1 cellular context compared by ENCODE assay signal in genomic region chr1:22021061-22021460, GRCh38.
TF ChIP-seq lines count a peak whose summit lies in the region.

No MANE protein-coding gene starts in this region.

TF ChIP-seq in K562, 482 proteins besides CTCF, POLR2A, EP300 and RAD21:
- 0 out of 2 replicates have a peak, but pooled peaks have one; percentile 12 for TF ChIP-seq NCOR1 (IDR thresholded peaks at IDR 0.05)
- no peak for TF ChIP-seq ZNF3 (CRISPR knock-in tag; IDR thresholded peaks at IDR 0.05)
- peak; percentile 38 for TF ChIP-seq CBFA2T2 (conservative IDR thresholded peaks at IDR 0.05)
- no peak for TF ChIP-seq DPF2 (IDR thresholded peaks at IDR 0.05)
- TF ChIP-seq TCF3 (CRISPR knock-in tag; IDR thresholded peaks at IDR 0.05): peak; percentile 42
- TF ChIP-seq TEAD4 (IDR thresholded peaks at IDR 0.05; ENCODE audit: low read length): 0 out of 2 replicates have a peak, but pooled peaks have one; percentile 30
- TF ChIP-seq TEAD4 (CRISPR knock-in tag; IDR thresholded peaks at IDR 0.05; ENCODE audit: borderline replicate concordance): no peak
- no peak for TF ChIP-seq ZNF140 (CRISPR knock-in tag; IDR thresholded peaks at IDR 0.05)
- TF ChIP-seq ZNF583 (CRISPR knock-in tag; IDR thresholded peaks at IDR 0.05): no peak
- no peak for TF ChIP-seq SMAD1 (IDR thresholded peaks at IDR 0.05; ENCODE audit: low read depth, low read length, partially characterized antibody)
- TF ChIP-seq RREB1 (CRISPR knock-in tag; IDR thresholded peaks at IDR 0.05): no peak
- no peak for TF ChIP-seq KHSRP (IDR thresholded peaks at IDR 0.05)
- peak; percentile 31; the same call in 1 of the 2 replicates for TF ChIP-seq MEF2A (IDR thresholded peaks at IDR 0.05; ENCODE audit: control insufficient read depth, low read depth, low read length)
- no peak for TF ChIP-seq CHCHD3 (CRISPR knock-in tag; IDR thresholded peaks at IDR 0.05)
- no peak for TF ChIP-seq FOXP1 (CRISPR knock-in tag; IDR thresholded peaks at IDR 0.05)
- TF ChIP-seq ZBTB1 (CRISPR knock-in tag; IDR thresholded peaks at IDR 0.05; ENCODE audit: borderline replicate concordance, low read depth): no peak
- peak; percentile 87 for TF ChIP-seq KDM1A (IDR thresholded peaks at IDR 0.05)
- no peak for TF ChIP-seq GATA2 (CRISPR knock-in tag; IDR thresholded peaks at IDR 0.05)
- TF ChIP-seq KLF16 (IDR thresholded peaks at IDR 0.05): peak; percentile 14; the same call in 1 of the 2 replicates
- TF ChIP-seq DLX4 (CRISPR knock-in tag; IDR thresholded peaks at IDR 0.05): no peak
- TF ChIP-seq, protein P1, sequence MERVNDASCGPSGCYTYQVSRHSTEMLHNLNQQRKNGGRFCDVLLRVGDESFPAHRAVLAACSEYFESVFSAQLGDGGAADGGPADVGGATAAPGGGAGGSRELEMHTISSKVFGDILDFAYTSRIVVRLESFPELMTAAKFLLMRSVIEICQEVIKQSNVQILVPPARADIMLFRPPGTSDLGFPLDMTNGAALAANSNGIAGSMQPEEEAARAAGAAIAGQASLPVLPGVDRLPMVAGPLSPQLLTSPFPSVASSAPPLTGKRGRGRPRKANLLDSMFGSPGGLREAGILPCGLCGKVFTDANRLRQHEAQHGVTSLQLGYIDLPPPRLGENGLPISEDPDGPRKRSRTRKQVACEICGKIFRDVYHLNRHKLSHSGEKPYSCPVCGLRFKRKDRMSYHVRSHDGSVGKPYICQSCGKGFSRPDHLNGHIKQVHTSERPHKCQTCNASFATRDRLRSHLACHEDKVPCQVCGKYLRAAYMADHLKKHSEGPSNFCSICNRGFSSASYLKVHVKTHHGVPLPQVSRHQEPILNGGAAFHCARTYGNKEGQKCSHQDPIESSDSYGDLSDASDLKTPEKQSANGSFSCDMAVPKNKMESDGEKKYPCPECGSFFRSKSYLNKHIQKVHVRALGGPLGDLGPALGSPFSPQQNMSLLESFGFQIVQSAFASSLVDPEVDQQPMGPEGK (CRISPR knock-in tag; IDR thresholded peaks at IDR 0.05; ENCODE audit: borderline replicate concordance): no peak
- no peak for TF ChIP-seq HNRNPUL1 (IDR thresholded peaks at IDR 0.05; ENCODE audit: low read length)
- TF ChIP-seq NFATC3 (IDR thresholded peaks at IDR 0.05): no peak
- no peak for TF ChIP-seq DMBX1 (CRISPR knock-in tag; IDR thresholded peaks at IDR 0.05; ENCODE audit: borderline replicate concordance)
- peak; percentile 72 for TF ChIP-seq CBFA2T3 (IDR thresholded peaks at IDR 0.05)
- no peak for TF ChIP-seq POLR2B (IDR thresholded peaks at IDR 0.05; ENCODE audit: low read depth, partially characterized antibody)
- no peak for TF ChIP-seq RHOXF2B (CRISPR knock-in tag; conservative IDR thresholded peaks at IDR 0.05)
- no peak for TF ChIP-seq SRSF1 (IDR thresholded peaks at IDR 0.05; ENCODE audit: low read depth, low read length)
- TF ChIP-seq RBM15 (IDR thresholded peaks at IDR 0.05; ENCODE audit: insufficient read depth, low read length): no peak
- TF ChIP-seq ELF4 (CRISPR knock-in tag; IDR thresholded peaks at IDR 0.05): no peak
- TF ChIP-seq MXI1 (IDR thresholded peaks at IDR 0.05; ENCODE audit: low read depth, low read length): no peak
- TF ChIP-seq FOXA1 (IDR thresholded peaks at IDR 0.05; ENCODE audit: borderline replicate concordance): no peak
- TF ChIP-seq SOX6 (IDR thresholded peaks at IDR 0.05): peak; percentile 18; the same call in 1 of the 2 replicates
- TF ChIP-seq DDX20 (tag; IDR thresholded peaks at IDR 0.05; ENCODE audit: low read depth): no peak
- peak; percentile 24 to 67; a peak in 3 of 4 replicates for TF ChIP-seq RCOR1 (IDR thresholded peaks at IDR 0.05; ENCODE audit: borderline replicate concordance in 1 of 2, low read depth in 2 of 2, low read length in 2 of 2)
